Comparison of ENCODE assay signal across 27 cellular contexts in the genomic region with DNA sequence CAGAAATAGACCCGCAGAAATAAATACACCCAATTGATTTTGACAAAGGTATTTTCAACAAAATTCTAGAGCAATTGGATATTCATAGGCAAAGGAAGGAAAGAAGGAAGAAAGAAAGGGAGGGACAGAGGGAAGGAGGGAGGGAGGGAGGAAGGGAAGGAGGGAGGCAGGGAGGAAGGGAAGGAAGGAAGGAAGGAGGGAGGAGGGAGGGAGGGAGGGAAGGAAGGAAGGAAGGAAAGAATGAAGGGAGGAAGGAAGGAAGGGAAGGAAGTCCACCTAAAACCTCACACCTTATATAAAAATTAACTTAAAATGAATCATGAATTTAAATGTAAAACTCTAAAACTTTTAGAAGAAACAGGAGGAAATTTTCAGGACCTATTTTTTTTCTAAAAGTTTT.
"Had no signal": no experiment of that assay in that cellular context is flagged by ENCODE, and none has a peak within 500 bp of the region (broad histone marks: within the 10 kb centered on the region; RNA-seq: fewer than 3 reads in every experiment).

No MANE protein-coding gene starts in this region.

- DNase-seq: colonic mucosa; cortex of kidney; dermis blood vessel endothelial cell; dorsolateral prefrontal cortex; effector CD4-positive, alpha-beta T cell; effector CD8-positive, alpha-beta T cell; effector memory CD4-positive, alpha-beta T cell; effector memory CD8-positive, alpha-beta T cell; endodermal cell; erythroblast; esophagus squamous epithelium; foreskin fibroblast; foreskin keratinocyte; foreskin melanocyte; gastrocnemius medialis; glutamatergic neuron; head of caudate nucleus; heart left ventricle; heart right ventricle had no signal

- H3K36me3 ChIP-seq: colonic mucosa, esophagus muscularis mucosa, esophagus squamous epithelium, gastrocnemius medialis, gastroesophageal sphincter, heart left ventricle, heart right ventricle had no signal

- H3K4me3 ChIP-seq: colonic mucosa, coronary artery, dorsolateral prefrontal cortex, esophagus muscularis mucosa, esophagus squamous epithelium, gastrocnemius medialis, gastroesophageal sphincter, heart left ventricle, heart right ventricle had no signal

- H3K4me1 ChIP-seq: colonic mucosa, esophagus muscularis mucosa, esophagus squamous epithelium, gastrocnemius medialis, gastroesophageal sphincter, heart left ventricle, heart right ventricle had no signal

- H3K9me3 ChIP-seq: colonic mucosa, esophagus muscularis mucosa, esophagus squamous epithelium, gastrocnemius medialis, gastroesophageal sphincter, heart left ventricle, heart right ventricle had no signal

- H3K27ac ChIP-seq: colonic mucosa, coronary artery, dorsolateral prefrontal cortex, esophagus muscularis mucosa, esophagus squamous epithelium, gastrocnemius medialis, gastroesophageal sphincter, heart left ventricle, heart right ventricle had no signal

- H3K27me3 ChIP-seq: colonic mucosa, dorsolateral prefrontal cortex, esophagus muscularis mucosa, esophagus squamous epithelium, foreskin keratinocyte, gastrocnemius medialis, gastroesophageal sphincter, heart left ventricle, heart right ventricle had no signal

- FAIRE-seq: colon, endometrium, endothelial cell of umbilical vein, frontal cortex had no signal

- ATAC-seq: effector memory CD8-positive, alpha-beta T cell; esophagus mucosa; foreskin keratinocyte; gastrocnemius medialis; gastroesophageal sphincter; heart left ventricle; heart right ventricle had no signal
